19 cellular contexts compared by ENCODE assay signal in the genomic region with DNA sequence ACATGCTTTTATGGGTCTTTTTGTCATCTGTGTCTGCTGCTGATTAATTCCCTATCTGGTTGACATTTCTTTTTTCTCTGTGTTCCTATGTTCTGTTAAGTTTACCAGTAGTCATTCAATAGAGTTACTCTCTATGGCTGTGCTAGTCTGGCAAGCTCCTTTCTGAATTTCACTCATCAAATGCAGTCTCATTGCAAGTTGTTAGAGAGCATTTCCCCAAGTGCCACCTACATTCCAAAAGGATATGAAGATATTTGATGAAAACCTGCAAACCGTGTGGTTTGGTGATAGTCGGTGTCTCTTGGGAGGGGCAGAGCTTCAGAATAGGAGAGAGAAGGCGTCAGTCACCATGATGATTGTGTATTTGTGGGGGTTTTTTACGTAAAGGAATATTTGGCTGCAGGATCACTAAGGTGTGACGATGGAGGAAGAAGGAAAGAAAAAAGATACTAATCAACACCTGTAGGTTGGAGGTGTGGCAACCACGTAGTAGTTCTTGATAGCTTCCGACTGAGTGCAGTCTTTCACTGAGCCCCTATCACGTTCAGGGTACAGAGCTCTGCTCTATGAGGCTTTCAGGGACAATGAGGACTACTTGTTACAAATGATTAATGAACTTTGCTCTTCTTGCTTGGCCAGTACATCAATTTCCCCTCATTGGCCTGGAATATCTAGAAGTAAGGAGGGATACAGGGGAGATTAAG.
A peak's percentile ranks its signal among the peaks of the same experiment; 100 is the strongest.
DNase-seq lines count a peak whose midpoint lies in the region; ATAC-seq and TF ChIP-seq lines count a peak whose summit lies in the region.
"Had no signal": no experiment of that assay in that cellular context is flagged by ENCODE, and none has a peak within 500 bp of the region (broad histone marks: within the 10 kb centered on the region; RNA-seq: fewer than 3 reads in every experiment).

No MANE protein-coding gene starts in this region.

- H3K9me3 Mint-ChIP-seq in T-helper 2 cell treated with Interferon-gamma antibody and Interleukin-4, amounts not matched to agents 5 μg/mL and 100 μg/mL, for 36 hours: no peaks in the 10 kb centered on the region
- H3K9me3 Mint-ChIP-seq in activated naive CD8-positive, alpha-beta T cell treated with anti-CD3 and anti-CD28 coated beads, Interleukin-2, amount 10 ng/mL, durations not matched to agents 7 days and 5 days: peaks cover 1% of the 10 kb centered on the region
- H3K9me3 Mint-ChIP-seq in natural killer cell treated with Interleukin-12 subunit alpha and Interleukin-12 subunit beta and Interleukin-15 and Interleukin-18, amount 100 ng/mL, for 72 hours: peaks cover 11% of the 10 kb centered on the region
- H3K9me3 Mint-ChIP-seq: dendritic cell treated with granulocyte-macrophage colony-stimulating factor and Interleukin-4, amounts not matched to agents 40 ng/mL and 50 ng/mL, for 4 days had no signal

- H3K27ac ChIP-seq in DND-41 (ENCODE audit: low read length): peak overlapping the region; percentile 78
- H3K27ac ChIP-seq: left lung, neural progenitor cell had no signal

- H3K4me2 ChIP-seq in DND-41 (ENCODE audit: insufficient read depth, low read length): no peak overlapping the region
- H3K4me2 ChIP-seq: neural progenitor cell had no signal

- no peak for TF ChIP-seq CTCF in DND-41 (IDR thresholded peaks at IDR 0.05; ENCODE audit: borderline replicate concordance, extremely low read depth, low read length, poor library complexity, severe bottlenecking)

- H3K27me3 ChIP-seq in DND-41 (ENCODE audit: insufficient read depth, low read length, poor library complexity): no peaks in the 10 kb centered on the region
- H3K27me3 ChIP-seq: left lung, MG63, neural progenitor cell had no signal

- peak overlapping the region; percentile 11 for H3K4me3 Mint-ChIP-seq in T-helper 2 cell treated with Interferon-gamma antibody and Interleukin-4, amounts not matched to agents 5 μg/mL and 100 μg/mL, for 36 hours
- H3K4me3 Mint-ChIP-seq in activated naive CD8-positive, alpha-beta T cell treated with anti-CD3 and anti-CD28 coated beads, Interleukin-2, amount 10 ng/mL, durations not matched to agents 7 days and 5 days: peak overlapping the region; percentile 29
- H3K4me3 Mint-ChIP-seq in natural killer cell treated with Interleukin-12 subunit alpha and Interleukin-12 subunit beta and Interleukin-15 and Interleukin-18, amount 100 ng/mL, for 72 hours: peak overlapping the region; percentile 54
- H3K4me3 Mint-ChIP-seq: dendritic cell treated with granulocyte-macrophage colony-stimulating factor and Interleukin-4, amounts not matched to agents 40 ng/mL and 50 ng/mL, for 4 days; neural progenitor cell; type B pancreatic cell had no signal

- ATAC-seq in DND-41 (ENCODE audit: insufficient read depth, low read depth): no peak
- ATAC-seq in activated naive CD8-positive, alpha-beta T cell treated with anti-CD3 and anti-CD28 coated beads, Interleukin-2, amount 10 ng/mL, durations not matched to agents 7 days and 5 days (ENCODE audit: low read depth): no peak
- no peak for ATAC-seq in natural killer cell treated with Interleukin-12 subunit alpha and Interleukin-12 subunit beta and Interleukin-15 and Interleukin-18, amount 100 ng/mL, for 72 hours
- ATAC-seq in GM19452 (IDR thresholded peaks at IDR 0.05; ENCODE audit: unreplicated experiment): no peak
- ATAC-seq in GM18858 (IDR thresholded peaks at IDR 0.05; ENCODE audit: unreplicated experiment): no peak
- no peak for ATAC-seq in HG03378 (IDR thresholded peaks at IDR 0.05; ENCODE audit: unreplicated experiment)
- ATAC-seq: left lung had no signal

- H3K27me3 Mint-ChIP-seq in T-helper 2 cell treated with Interferon-gamma antibody and Interleukin-4, amounts not matched to agents 5 μg/mL and 100 μg/mL, for 36 hours (ENCODE audit: low read depth): no peaks in the 10 kb centered on the region
- no peaks in the 10 kb centered on the region for H3K27me3 Mint-ChIP-seq in activated naive CD8-positive, alpha-beta T cell treated with anti-CD3 and anti-CD28 coated beads, Interleukin-2, amount 10 ng/mL, durations not matched to agents 7 days and 5 days
- no peaks in the 10 kb centered on the region for H3K27me3 Mint-ChIP-seq in natural killer cell treated with Interleukin-12 subunit alpha and Interleukin-12 subunit beta and Interleukin-15 and Interleukin-18, amount 100 ng/mL, for 72 hours
- H3K27me3 Mint-ChIP-seq: type B pancreatic cell had no signal

- no peak for DNase-seq in T-helper 2 cell treated with Interferon-gamma antibody and Interleukin-4, amounts not matched to agents 5 μg/mL and 100 μg/mL, for 36 hours (ENCODE audit: low spot score)
- no peak for DNase-seq in T-helper 2 cell
- DNase-seq in DND-41: no peak
- DNase-seq in activated naive CD8-positive, alpha-beta T cell treated with anti-CD3 and anti-CD28 coated beads, Interleukin-2, amount 10 ng/mL, durations not matched to agents 7 days and 5 days: no peak
- no peak for DNase-seq in natural killer cell treated with Interleukin-12 subunit alpha and Interleukin-12 subunit beta and Interleukin-15 and Interleukin-18, amount 100 ng/mL, for 72 hours (ENCODE audit: low spot score)
- DNase-seq: 8988T, head of caudate nucleus, left lung, MG63, midbrain, NCI-H1436, NCI-H526 had no signal

- no peaks in the 10 kb centered on the region for H3K36me3 Mint-ChIP-seq in T-helper 2 cell treated with Interferon-gamma antibody and Interleukin-4, amounts not matched to agents 5 μg/mL and 100 μg/mL, for 36 hours (ENCODE audit: low read depth)
- H3K36me3 Mint-ChIP-seq in activated naive CD8-positive, alpha-beta T cell treated with anti-CD3 and anti-CD28 coated beads, Interleukin-2, amount 10 ng/mL, durations not matched to agents 7 days and 5 days: peaks cover 5% of the 10 kb centered on the region
- no peaks in the 10 kb centered on the region for H3K36me3 Mint-ChIP-seq in natural killer cell treated with Interleukin-12 subunit alpha and Interleukin-12 subunit beta and Interleukin-15 and Interleukin-18, amount 100 ng/mL, for 72 hours
- H3K36me3 Mint-ChIP-seq: type B pancreatic cell had no signal

- no peak overlapping the region for H3K4me3 ChIP-seq in DND-41 (ENCODE audit: low read depth in 1 of 2, low read length in 2 of 2)
- H3K4me3 ChIP-seq: left lung, MG63, neural progenitor cell, skin epidermis had no signal

- POLR2A ChIA-PET in activated naive CD8-positive, alpha-beta T cell treated with anti-CD3 and anti-CD28 coated beads, Interleukin-2, amount 10 ng/mL, durations not matched to agents 7 days and 5 days (lab: Charles Lee): interaction anchor here (1.0 kb wide), 1 partner anchor 71 kb away, joined by 5 read pairs; no protein-coding TSS in a partner anchor

- H3K4me1 Mint-ChIP-seq in T-helper 2 cell treated with Interferon-gamma antibody and Interleukin-4, amounts not matched to agents 5 μg/mL and 100 μg/mL, for 36 hours (ENCODE audit: low read depth): peaks cover 70% of the 10 kb centered on the region
- peaks cover 54% of the 10 kb centered on the region for H3K4me1 Mint-ChIP-seq in activated naive CD8-positive, alpha-beta T cell treated with anti-CD3 and anti-CD28 coated beads, Interleukin-2, amount 10 ng/mL, durations not matched to agents 7 days and 5 days
- peaks cover 49 to 59% of the 10 kb centered on the region in 2 donors for H3K4me1 Mint-ChIP-seq in natural killer cell treated with Interleukin-12 subunit alpha and Interleukin-12 subunit beta and Interleukin-15 and Interleukin-18, amount 100 ng/mL, for 72 hours (ENCODE audit: low read depth in 2 of 2)

- no peaks in the 10 kb centered on the region for H4K20me1 ChIP-seq in DND-41 (ENCODE audit: insufficient read depth, low read length)

- H3K27ac Mint-ChIP-seq in T-helper 2 cell treated with Interferon-gamma antibody and Interleukin-4, amounts not matched to agents 5 μg/mL and 100 μg/mL, for 36 hours: peak overlapping the region; percentile 72
- H3K27ac Mint-ChIP-seq in activated naive CD8-positive, alpha-beta T cell treated with anti-CD3 and anti-CD28 coated beads, Interleukin-2, amount 10 ng/mL, durations not matched to agents 7 days and 5 days: peak overlapping the region; percentile 80
- H3K27ac Mint-ChIP-seq in natural killer cell treated with Interleukin-12 subunit alpha and Interleukin-12 subunit beta and Interleukin-15 and Interleukin-18, amount 100 ng/mL, for 72 hours: peak overlapping the region; percentile 69 to 91
- H3K27ac Mint-ChIP-seq: dendritic cell treated with granulocyte-macrophage colony-stimulating factor and Interleukin-4, amounts not matched to agents 40 ng/mL and 50 ng/mL, for 4 days; neural progenitor cell; type B pancreatic cell had no signal

- no peak overlapping the region for H2AFZ ChIP-seq in DND-41 (ENCODE audit: low read depth, low read length)

- peaks cover 88% of the 10 kb centered on the region for H3K4me1 ChIP-seq in DND-41 (ENCODE audit: insufficient read depth, low read length)

- no peaks in the 10 kb centered on the region for H3K36me3 ChIP-seq in DND-41 (ENCODE audit: insufficient read depth, low read length)
- H3K36me3 ChIP-seq: left lung, MG63, neural progenitor cell had no signal

- H3K9me3 ChIP-seq in DND-41 (ENCODE audit: insufficient read depth, low read length, severe bottlenecking): no peaks in the 10 kb centered on the region
- H3K9me3 ChIP-seq: left lung, MG63 had no signal

- H3K9ac ChIP-seq in DND-41 (ENCODE audit: low read depth, low read length): no peak overlapping the region
- H3K9ac ChIP-seq: neural progenitor cell had no signal

- H3K79me2 ChIP-seq in DND-41 (ENCODE audit: insufficient read depth, low read length): no peaks in the 10 kb centered on the region
